8 cellular contexts compared by ENCODE assay signal in the genomic region with DNA sequence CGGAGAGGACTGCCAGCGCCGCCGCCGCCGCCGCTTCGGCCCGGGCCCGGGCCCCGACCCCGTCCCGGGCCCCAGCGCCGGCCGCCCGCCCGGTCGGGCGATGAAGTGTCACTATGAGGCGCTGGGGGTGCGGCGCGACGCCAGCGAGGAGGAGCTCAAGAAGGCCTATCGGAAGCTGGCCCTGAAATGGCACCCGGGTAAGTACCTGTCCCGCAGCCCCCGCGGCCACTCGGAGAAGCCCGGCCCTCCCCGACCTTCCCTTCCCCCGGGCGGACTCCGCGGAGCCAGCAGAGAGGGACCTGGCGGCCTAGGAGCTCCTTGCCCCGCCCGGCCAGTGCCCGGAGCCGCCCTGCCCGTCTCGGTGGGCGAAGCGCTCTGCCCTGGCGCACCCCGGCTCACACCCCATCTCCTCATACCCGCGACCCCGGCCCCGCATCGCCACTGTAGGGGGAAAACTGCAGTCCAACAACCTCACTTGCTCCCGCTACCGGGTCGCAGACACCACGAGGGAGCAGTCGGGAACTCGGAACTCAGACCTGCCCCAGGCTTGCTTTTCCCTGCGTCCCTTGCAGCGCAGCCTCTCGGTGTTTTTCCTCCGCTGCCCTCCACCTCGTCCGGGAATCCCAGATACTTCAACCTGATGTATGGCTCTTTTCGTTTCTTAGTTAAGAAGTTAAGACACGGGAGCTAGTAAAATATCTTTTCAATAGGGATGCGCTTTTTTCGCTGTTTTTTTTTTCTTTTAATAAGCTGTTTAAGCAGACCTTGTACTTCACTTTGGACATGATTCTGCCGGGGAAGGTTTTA. TPM values are rescaled to one million over a fixed set of nuclear protein-coding genes. Genes with fewer than 3 reads are reported as not detected.
DNase-seq lines count a peak whose midpoint lies in the region; ATAC-seq and TF ChIP-seq lines count a peak whose summit lies in the region.

No MANE protein-coding gene starts in this region.

- H3K27me3 Mint-ChIP-seq in immature natural killer cell (ENCODE audit: low read depth in 3 of 3), result peaks cover 0 to 5% (median 3%) of the 10 kb centered on the region in 3 donors

- H3K4me3 ChIP-seq in WERI-Rb-1 (ENCODE audit: low read depth, low read length) (peak overlapping the region; percentile 99), breast epithelium (peak overlapping the region; percentile 87 to 99 (median 94)), spleen (peak overlapping the region; percentile 68 to 97 (median 89))

- H3K36me3 ChIP-seq in WERI-Rb-1 (peaks cover 50% of the 10 kb centered on the region), breast epithelium (no peaks in the 10 kb centered on the region), spleen (peaks cover 0 to 41% (median 18%) of the 10 kb centered on the region in 6 donors)

- WGBS in spleen, 5 donors, result 0 to 1% (median 1%) methylated on average over 36 to 71 of the region's 71 CpGs

- peak; percentile 78 for ATAC-seq in GM18867 (IDR thresholded peaks at IDR 0.05; ENCODE audit: unreplicated experiment)
- ATAC-seq in HG03066 (IDR thresholded peaks at IDR 0.05; ENCODE audit: low read depth, unreplicated experiment), result peak; percentile 61

- H3K9me3 ChIP-seq in WERI-Rb-1 (ENCODE audit: severe bottlenecking), result no peaks in the 10 kb centered on the region
- H3K9me3 ChIP-seq in breast epithelium, result no peaks in the 10 kb centered on the region
- H3K9me3 ChIP-seq in spleen, result no peaks in the 10 kb centered on the region

- H3K36me3 Mint-ChIP-seq in immature natural killer cell, result peaks cover 3 to 11% (median 11%) of the 10 kb centered on the region in 3 donors

- intact Hi-C loops in breast epithelium (cut with DNase I; ENCODE audit: low total_unique reads) (no loop called here), spleen (cut with DNase I; ENCODE audit: low total_unique reads) (no loop called here)

- TF ChIP-seq CTCF in WERI-Rb-1 (IDR thresholded peaks at IDR 0.05; ENCODE audit: low read depth, low read length) (no peak), breast epithelium (IDR thresholded peaks at IDR 0.05) (no peak), spleen (IDR thresholded peaks at IDR 0.05 in 8 of 11, conservative IDR thresholded peaks at IDR 0.05 in 3 of 11) (no peak)

- TF ChIP-seq POLR2A in breast epithelium (IDR thresholded peaks at IDR 0.05), result peak; percentile 8
- peak in 1 of 3 donors; percentile 9 for TF ChIP-seq POLR2A in spleen (IDR thresholded peaks at IDR 0.05)

- no peaks in the 10 kb centered on the region for H3K4me1 ChIP-seq in breast epithelium
- H3K4me1 ChIP-seq in spleen, result peaks cover 10 to 46% (median 32%) of the 10 kb centered on the region in 6 donors

- peaks cover 29 to 41% of the 10 kb centered on the region in 2 donors for H3K4me1 Mint-ChIP-seq in immature natural killer cell

- H3K9me3 Mint-ChIP-seq in immature natural killer cell, result no peaks in the 10 kb centered on the region

- H3K27me3 ChIP-seq in WERI-Rb-1 (ENCODE audit: insufficient read depth, low read depth, severe bottlenecking), result no peaks in the 10 kb centered on the region
- no peaks in the 10 kb centered on the region for H3K27me3 ChIP-seq in breast epithelium
- no peaks in the 10 kb centered on the region for H3K27me3 ChIP-seq in spleen (replicated peaks in 1 of 7)

- H3K27ac ChIP-seq in WERI-Rb-1 (peak overlapping the region; percentile 85), breast epithelium (peak overlapping the region; percentile 95 to 99), spleen (peak overlapping the region; percentile 79 to 98 (median 95))

- peak overlapping the region; percentile 91 to 96 (median 94) for H3K27ac Mint-ChIP-seq in immature natural killer cell

- peak overlapping the region; percentile 91 to 96 (median 94) for H3K4me3 Mint-ChIP-seq in immature natural killer cell

- DNase-seq in ACHN, result peak; percentile 82
- DNase-seq in NCI-H2196 (lab: John Stamatoyannopoulos, UW; ENCODE audit: unreplicated experiment), result peak; percentile 90
- DNase-seq in WERI-Rb-1, result peak; percentile 87
- DNase-seq in breast epithelium (ENCODE audit: low spot score in 2 of 2), result peak; percentile 83 to 85
- DNase-seq in immature natural killer cell, result peak; percentile 82 to 85 (median 83)
- DNase-seq in spleen, result peak; percentile 97

- in situ Hi-C loops in ACHN (cut with HindIII; ENCODE audit: low pct_ligation_motif_present, low pct_unique_long_range_greater_than_20kb, low sequenced_read_pairs), result no loop called here

RNA-seq across cellular contexts. Expression of a gene that starts 0.6 kb away (rescaled TPM):
- total RNA-seq in breast epithelium, result 10 to 100 TPM; 33.8 to 39.8 (median 36.9) TPM
- polyA plus RNA-seq in immature natural killer cell, result 10 to 100 TPM; 11.9 to 19.9 (median 15.2) TPM
- total RNA-seq in spleen, result 10 to 100 TPM; 22.9 to 35.2 (median 30.1) TPM
- polyA plus RNA-seq in spleen, result 10 to 100 TPM; 16.3 to 22.1 (median 21.8) TPM

RNA-seq across cellular contexts. Expression of a gene that starts 14.4 kb away (rescaled TPM):
- total RNA-seq in breast epithelium (10 to 100 TPM; 18.2 to 28.8 (median 23.7) TPM), spleen (10 to 100 TPM; 17.8 to 27.2 (median 22.0) TPM)
- polyA plus RNA-seq in immature natural killer cell (10 to 100 TPM; 29.7 to 43.1 (median 32.4) TPM), spleen (10 to 100 TPM; 20.5 to 28.3 (median 27.8) TPM)

RNA-seq across cellular contexts. Expression of a gene that starts 14.6 kb away (rescaled TPM):
- total RNA-seq in breast epithelium (10 to 100 TPM; 12.8 to 23.3 (median 18.7) TPM), spleen (10 to 100 TPM; 10.8 to 19.3 (median 15.2) TPM)
- polyA plus RNA-seq in immature natural killer cell (10 to 100 TPM; 17.6 to 24.4 (median 23.8) TPM), spleen (10 to 100 TPM in 1 of 3 donors, 1 to 10 TPM in 2; 7.8 to 12.3 (median 9.4) TPM)

Comparison
In these comparisons a context has a peak if more than half of its experiments do, and no peak if none do; other contexts are left out.
1. Peak in every context shown above with its lines: DNase-seq, ATAC-seq, H3K4me3 ChIP-seq and H3K27ac ChIP-seq.